20 cellular contexts compared by ENCODE assay signal in genomic region chr5:133075572-133076536, GRCh38. TPM values are rescaled to one million over a fixed set of nuclear protein-coding genes. Genes with fewer than 3 reads are reported as not detected.
DNase-seq lines count a peak whose midpoint lies in the region; ATAC-seq and TF ChIP-seq lines count a peak whose summit lies in the region.
"Had no signal": no experiment of that assay in that cellular context is flagged by ENCODE, and none has a peak within 500 bp of the region (broad histone marks: within the 10 kb centered on the region; RNA-seq: fewer than 3 reads in every experiment).

No MANE protein-coding gene starts in this region.

- DNase-seq in EH (ENCODE audit: low read depth): peak; percentile 88
- peak; percentile 80 for DNase-seq in HFFc6
- DNase-seq in esophagus muscularis mucosa (ENCODE audit: extremely low spot score): no peak
- no peak for DNase-seq in mesothelial cell of epicardium (ENCODE audit: low spot score in 2 of 2, unreplicated experiment in 2 of 2)
- DNase-seq in effector memory CD8-positive, alpha-beta T cell: no peak
- DNase-seq in NCI-H510A (lab: John Stamatoyannopoulos, UW): no peak
- DNase-seq: activated CD4-positive, alpha-beta T cell treated with anti-CD3 and anti-CD28 coated beads, Interleukin-2, amount 50 U/mL, for 48 hours; activated T-cell treated with anti-CD3 and anti-CD28 coated beads, Interleukin-2, amount 50 U/mL, for 48 hours; cerebellar nuclear complex; DMS153; foreskin keratinocyte; NCI-H1930; NCI-H510A treated with DMSO at 0.1 percent for 48 hours; Right ventricle myocardium superior; stimulated activated CD4-positive, alpha-beta T cell treated with anti-CD3 and anti-CD28 coated beads, Interleukin-12 subunit alpha, Interleukin-12 subunit beta, amount 100 ng/mL, for 4 hours; T-helper 1 cell had no signal

- TF ChIP-seq EP300 in esophagus muscularis mucosa (IDR thresholded peaks at IDR 0.05): no peak

- H3K36me3 ChIP-seq in esophagus muscularis mucosa: peaks cover 6 to 68% (median 53%) of the 10 kb centered on the region in 4 donors

- H3K27ac Mint-ChIP-seq in HFFc6 (peak overlapping the region; percentile 87), mesothelial cell of epicardium (peak overlapping the region; percentile 50)
- H3K27ac Mint-ChIP-seq in effector memory CD8-positive, alpha-beta T cell: peak overlapping the region in 1 of 2 donors; percentile 58

- H3K9me3 Mint-ChIP-seq in HFFc6 (no peaks in the 10 kb centered on the region), mesothelial cell of epicardium (no peaks in the 10 kb centered on the region)
- no peaks in the 10 kb centered on the region for H3K9me3 Mint-ChIP-seq in effector memory CD8-positive, alpha-beta T cell
- H3K9me3 Mint-ChIP-seq: neural crest cell had no signal

- peaks cover 0 to 29% (median 21%) of the 10 kb centered on the region in 4 donors for H3K4me1 ChIP-seq in esophagus muscularis mucosa
- H3K4me1 ChIP-seq: BLaER1 had no signal

- no peak overlapping the region for H3K4me3 ChIP-seq in esophagus muscularis mucosa
- H3K4me3 ChIP-seq: BLaER1 had no signal

- TF ChIP-seq POLR2A in esophagus muscularis mucosa (IDR thresholded peaks at IDR 0.05; ENCODE audit: low read depth): no peak

- TF ChIP-seq CTCF in HFFc6 (IDR thresholded peaks at IDR 0.05) (no peak), esophagus muscularis mucosa (IDR thresholded peaks at IDR 0.05) (no peak), mesothelial cell of epicardium (IDR thresholded peaks at IDR 0.05; ENCODE audit: unreplicated experiment) (no peak)

- no peaks in the 10 kb centered on the region for H3K27me3 ChIP-seq in esophagus muscularis mucosa
- H3K27me3 ChIP-seq: BLaER1, foreskin keratinocyte had no signal

- H3K27me3 Mint-ChIP-seq in HFFc6 (ENCODE audit: insufficient read depth): no peaks in the 10 kb centered on the region
- H3K27me3 Mint-ChIP-seq in mesothelial cell of epicardium (ENCODE audit: low read depth): no peaks in the 10 kb centered on the region
- H3K27me3 Mint-ChIP-seq in effector memory CD8-positive, alpha-beta T cell: no peaks in the 10 kb centered on the region

- 82% methylated on average over 7 of the region's 7 CpGs for WGBS in esophagus muscularis mucosa

- H3K4me1 Mint-ChIP-seq in HFFc6 (ENCODE audit: low read depth) (peaks cover 62% of the 10 kb centered on the region), mesothelial cell of epicardium (peaks cover 6% of the 10 kb centered on the region)
- H3K4me1 Mint-ChIP-seq in effector memory CD8-positive, alpha-beta T cell (ENCODE audit: low read depth in 2 of 2): peaks cover 8 to 30% of the 10 kb centered on the region in 2 donors

- intact Hi-C loops in esophagus muscularis mucosa (cut with DNase I): no loop called here

- H3K4me3 Mint-ChIP-seq in HFFc6: peak overlapping the region; percentile 40
- H3K4me3 Mint-ChIP-seq in mesothelial cell of epicardium: no peak overlapping the region
- H3K4me3 Mint-ChIP-seq in effector memory CD8-positive, alpha-beta T cell: no peak overlapping the region
- H3K4me3 Mint-ChIP-seq: neural crest cell had no signal

- no peak for ATAC-seq in effector memory CD8-positive, alpha-beta T cell (replicated peaks)
- ATAC-seq in HG03108 (IDR thresholded peaks at IDR 0.05; ENCODE audit: unreplicated experiment) (no peak), HG03520 (IDR thresholded peaks at IDR 0.05; ENCODE audit: unreplicated experiment) (no peak)
- ATAC-seq: foreskin keratinocyte had no signal

- H3K27ac ChIP-seq in esophagus muscularis mucosa (replicated peaks in 1 of 4): peak overlapping the region in 3 of 4 donors; percentile 8 to 53 (median 13)
- H3K27ac ChIP-seq: BLaER1, foreskin keratinocyte had no signal

- H3K9me3 ChIP-seq in esophagus muscularis mucosa: no peaks in the 10 kb centered on the region
- H3K9me3 ChIP-seq: BLaER1 had no signal

- H3K36me3 Mint-ChIP-seq in HFFc6 (ENCODE audit: low read depth) (peaks cover 52% of the 10 kb centered on the region), mesothelial cell of epicardium (peaks cover 47% of the 10 kb centered on the region)
- peaks cover 75% of the 10 kb centered on the region for H3K36me3 Mint-ChIP-seq in effector memory CD8-positive, alpha-beta T cell (ENCODE audit: insufficient read depth)

RNA-seq across cellular contexts. Expression of gene HSPA4, which starts 24.0 kb away (rescaled TPM):
- 100 to 1,000 TPM; 181 to 235 (median 214) TPM for total RNA-seq in HFFc6 (2021; fragmentation: NEBNext Ultra II Directional; extraction: Animal tissue kit (Norgen Biotek cat#: 25700))
- 10 to 100 TPM; 54.1 to 65.2 (median 55.3) TPM for total RNA-seq in esophagus muscularis mucosa
- 109 to 111 TPM (median 111 TPM) in 3 replicates for total RNA-seq in mesothelial cell of epicardium

RNA-seq across cellular contexts. Expression of gene ZCCHC10, which starts 49.5 kb away (rescaled TPM):
- 10 to 100 TPM; 11.0 to 19.8 (median 17.4) TPM for total RNA-seq in HFFc6 (2021; fragmentation: NEBNext Ultra II Directional; extraction: Animal tissue kit (Norgen Biotek cat#: 25700))
- total RNA-seq in esophagus muscularis mucosa (10 to 100 TPM in 2 of 4 donors, 1 to 10 TPM in 2; 8.6 to 40.8 (median 13.1) TPM), mesothelial cell of epicardium (18.2 to 19.5 TPM (median 18.7 TPM) in 3 replicates)

Comparison
In these comparisons a context has a peak if more than half of its experiments do, and no peak if none do; other contexts are left out.
1. DNase-seq: peak in EH (single experiment) and HFFc6 (single experiment); none in esophagus muscularis mucosa (single experiment), mesothelial cell of epicardium (0 of 2), effector memory CD8-positive, alpha-beta T cell (0 of 3) and NCI-H510A (single experiment).